ENCODE assay signal across 12 cellular contexts in the genomic region with DNA sequence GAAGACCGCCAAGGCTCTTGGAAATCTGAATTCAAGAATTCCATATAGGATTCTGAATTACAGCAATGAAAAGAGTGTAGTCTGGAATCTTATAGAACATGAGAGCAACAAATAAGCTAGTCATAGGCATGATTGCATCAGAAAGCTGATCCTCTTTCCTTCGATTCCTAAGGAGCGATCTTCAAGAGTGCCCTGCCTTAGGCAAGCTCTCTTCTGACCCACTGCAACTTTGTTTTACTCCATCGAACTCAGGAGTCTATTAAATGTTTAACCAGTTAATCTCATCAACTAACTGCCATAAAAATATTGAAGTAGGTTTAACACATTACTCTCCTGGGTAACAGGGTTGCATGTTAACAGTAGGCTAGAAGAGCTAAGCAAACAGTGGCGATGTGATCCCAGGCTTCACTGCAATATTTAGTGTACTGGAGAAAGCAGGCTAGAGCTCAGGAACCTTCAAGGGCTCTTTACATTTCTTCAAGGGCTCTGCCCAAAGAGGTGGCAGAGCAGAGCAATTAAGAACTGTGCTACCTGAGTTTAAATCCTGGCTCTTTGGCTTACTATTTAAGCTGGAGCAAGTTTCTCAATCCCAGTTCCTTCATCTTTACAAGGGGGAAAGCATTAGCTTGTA.
"Had no signal": no experiment of that assay in that cellular context is flagged by ENCODE, and none has a peak within 500 bp of the region (broad histone marks: within the 10 kb centered on the region; RNA-seq: fewer than 3 reads in every experiment).

No MANE protein-coding gene starts in this region.

- H3K4me3 ChIP-seq: heart left ventricle, left ventricle myocardium inferior, testis had no signal

- H3K27ac ChIP-seq: heart left ventricle, left ventricle myocardium inferior, testis had no signal

- ATAC-seq: activated CD4-positive, CD25-positive, alpha-beta regulatory T cell treated with anti-CD3 and anti-CD28 coated beads, Interleukin-2, amount 50 U/mL, for 24 hours; activated T-cell treated with anti-CD3 and anti-CD28 coated beads, Interleukin-2, amount 50 U/mL, for 4 hours; heart left ventricle; stimulated activated naive CD8-positive, alpha-beta T cell treated with anti-CD3 and anti-CD28 coated beads, Interleukin-15, amount 100 ng/mL, for 72 hours had no signal

- H3K27me3 ChIP-seq: heart left ventricle, testis had no signal

- DNase-seq: activated gamma-delta T cell; activated T-cell treated with anti-CD3 and anti-CD28 coated beads, Interleukin-2, amount 50 U/mL, for 4 hours; anterior cingulate cortex; foreskin melanocyte; heart left ventricle; islet precursor cell; left ventricle myocardium inferior; stimulated activated CD4-positive, alpha-beta T cell treated with anti-CD3 and anti-CD28 coated beads, Interleukin-15, amount 100 ng/mL, for 24 hours; stimulated activated CD4-positive, alpha-beta T cell treated with anti-CD3 and anti-CD28 coated beads, Interleukin-4, amount 100 ng/mL, for 24 hours; stimulated activated naive CD8-positive, alpha-beta T cell treated with anti-CD3 and anti-CD28 coated beads, Interleukin-15, amount 100 ng/mL, for 72 hours; testis had no signal

- H3K36me3 ChIP-seq: heart left ventricle, left ventricle myocardium inferior had no signal

- H3K9me3 ChIP-seq: heart left ventricle, left ventricle myocardium inferior, testis had no signal

- H3K4me1 ChIP-seq: heart left ventricle, left ventricle myocardium inferior, testis had no signal
